Comparison of ENCODE assay signal across 18 cellular contexts in the genomic region with DNA sequence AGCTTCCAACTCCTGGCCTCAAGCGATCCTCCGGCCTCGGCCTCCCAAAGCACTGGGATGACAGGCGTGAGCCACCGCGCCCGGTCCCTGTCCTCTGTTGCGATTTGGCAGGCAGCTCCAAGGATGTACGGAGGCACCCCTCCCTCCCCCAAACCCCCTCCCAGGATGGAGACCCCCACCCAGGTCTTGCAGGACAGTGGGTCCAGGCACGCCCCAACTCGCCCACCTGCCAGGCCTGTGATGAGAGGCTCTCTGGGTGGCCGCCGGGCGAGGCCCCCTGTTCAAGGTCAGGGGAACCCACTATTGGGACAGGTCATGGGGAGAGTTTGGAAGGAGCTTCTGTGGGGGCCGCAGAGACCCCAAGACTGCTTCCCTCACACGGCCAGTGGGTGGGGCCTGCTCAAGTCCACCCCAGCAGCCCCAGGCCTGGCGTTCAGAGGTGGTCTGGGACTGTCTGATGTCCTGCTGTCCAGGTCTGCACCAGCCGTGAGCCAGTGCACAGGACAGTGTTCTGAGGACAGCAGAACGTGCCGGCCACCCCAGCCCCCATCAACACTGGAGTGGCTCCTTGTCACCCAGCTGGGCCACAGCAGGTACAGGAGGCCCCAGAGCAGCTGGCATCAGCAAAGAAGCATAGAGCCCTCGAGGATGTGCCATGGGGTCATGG. TPM values are rescaled to one million over a fixed set of nuclear protein-coding genes. Genes with fewer than 3 reads are reported as not detected.
DNase-seq lines count a peak whose midpoint lies in the region; ATAC-seq and TF ChIP-seq lines count a peak whose summit lies in the region.
"Had no signal": no experiment of that assay in that cellular context is flagged by ENCODE, and none has a peak within 500 bp of the region (broad histone marks: within the 10 kb centered on the region; RNA-seq: fewer than 3 reads in every experiment).

No MANE protein-coding gene starts in this region.

- no peaks in the 10 kb centered on the region for H3K9me3 ChIP-seq in RWPE2 (ENCODE audit: severe bottlenecking)

- no peaks in the 10 kb centered on the region for H3K27me3 ChIP-seq in RWPE2 (ENCODE audit: insufficient read depth, poor library complexity, severe bottlenecking)

- peaks cover 2% of the 10 kb centered on the region for H3K27me3 Mint-ChIP-seq in activated CD8-positive, alpha-beta T cell treated with anti-CD3 and anti-CD28 coated beads for 36 hours
- no peaks in the 10 kb centered on the region for H3K27me3 Mint-ChIP-seq in activated CD8-positive, alpha-beta T cell treated with anti-CD3 and anti-CD28 coated beads, Interleukin-2, amount 10 ng/mL, durations not matched to agents 7 days and 5 days (ENCODE audit: low read depth)
- H3K27me3 Mint-ChIP-seq in glutamatergic neuron (ENCODE audit: unreplicated experiment), result peaks cover 4% of the 10 kb centered on the region
- H3K27me3 Mint-ChIP-seq in stimulated activated naive B cell treated with anti-CD40 and anti-IgM and Interleukin-4, amounts not matched to agents 10 μg/mL and 1 μg/mL and 100 μg/mL, for 72 hours, result peaks cover 9 to 10% of the 10 kb centered on the region in 2 donors

- peaks cover 10% of the 10 kb centered on the region for H3K4me1 ChIP-seq in RWPE2 (ENCODE audit: insufficient read depth, poor library complexity, severe bottlenecking)

- no peak overlapping the region for H3K4me3 ChIP-seq in RWPE2 (ENCODE audit: severe bottlenecking)

- CTCF ChIA-PET in activated CD8-positive, alpha-beta T cell treated with anti-CD3 and anti-CD28 coated beads for 36 hours (lab: Charles Lee), result interaction anchor here (0.9 to 1.5 kb wide), 5 partner anchors 22 to 114 kb away, joined by 3 to 5 read pairs (median 4); no protein-coding TSS in a partner anchor
- CTCF ChIA-PET in activated CD8-positive, alpha-beta T cell treated with anti-CD3 and anti-CD28 coated beads, Interleukin-2, amount 10 ng/mL, durations not matched to agents 7 days and 5 days (lab: Charles Lee), result interaction anchor here (1.2 to 2.5 kb wide), 2 partner anchors 13 to 42 kb away, joined by 3 to 8 read pairs; no protein-coding TSS in a partner anchor

- H3K36me3 ChIP-seq in RWPE2 (ENCODE audit: low read depth), result no peaks in the 10 kb centered on the region

- no peaks in the 10 kb centered on the region for H3K9me3 Mint-ChIP-seq in activated CD8-positive, alpha-beta T cell treated with anti-CD3 and anti-CD28 coated beads for 36 hours
- no peaks in the 10 kb centered on the region for H3K9me3 Mint-ChIP-seq in activated CD8-positive, alpha-beta T cell treated with anti-CD3 and anti-CD28 coated beads, Interleukin-2, amount 10 ng/mL, durations not matched to agents 7 days and 5 days (ENCODE audit: insufficient read depth)
- peaks cover 7% of the 10 kb centered on the region for H3K9me3 Mint-ChIP-seq in glutamatergic neuron (ENCODE audit: unreplicated experiment)
- no peaks in the 10 kb centered on the region for H3K9me3 Mint-ChIP-seq in stimulated activated effector memory CD8-positive, alpha-beta T cell treated with anti-CD3 and anti-CD28 coated beads, Interleukin-12 subunit alpha, Interleukin-12 subunit beta, amount 100 ng/mL, for 72 hours
- no peaks in the 10 kb centered on the region for H3K9me3 Mint-ChIP-seq in stimulated activated naive B cell treated with anti-CD40 and anti-IgM and Interleukin-4, amounts not matched to agents 10 μg/mL and 1 μg/mL and 100 μg/mL, for 72 hours

- peak overlapping the region; percentile 42 for H3K4me3 Mint-ChIP-seq in activated CD8-positive, alpha-beta T cell treated with anti-CD3 and anti-CD28 coated beads for 36 hours
- no peak overlapping the region for H3K4me3 Mint-ChIP-seq in activated CD8-positive, alpha-beta T cell treated with anti-CD3 and anti-CD28 coated beads, Interleukin-2, amount 10 ng/mL, durations not matched to agents 7 days and 5 days
- no peak overlapping the region for H3K4me3 Mint-ChIP-seq in glutamatergic neuron (ENCODE audit: unreplicated experiment)
- peak overlapping the region; percentile 55 for H3K4me3 Mint-ChIP-seq in stimulated activated effector memory CD8-positive, alpha-beta T cell treated with anti-CD3 and anti-CD28 coated beads, Interleukin-12 subunit alpha, Interleukin-12 subunit beta, amount 100 ng/mL, for 72 hours
- peak overlapping the region in 1 of 2 donors; percentile 64 for H3K4me3 Mint-ChIP-seq in stimulated activated naive B cell treated with anti-CD40 and anti-IgM and Interleukin-4, amounts not matched to agents 10 μg/mL and 1 μg/mL and 100 μg/mL, for 72 hours

- H3K4me1 Mint-ChIP-seq in activated CD8-positive, alpha-beta T cell treated with anti-CD3 and anti-CD28 coated beads for 36 hours (ENCODE audit: low read depth), result peaks cover 21% of the 10 kb centered on the region
- peaks cover 17% of the 10 kb centered on the region for H3K4me1 Mint-ChIP-seq in activated CD8-positive, alpha-beta T cell treated with anti-CD3 and anti-CD28 coated beads, Interleukin-2, amount 10 ng/mL, durations not matched to agents 7 days and 5 days (ENCODE audit: low read depth)
- peaks cover 2% of the 10 kb centered on the region for H3K4me1 Mint-ChIP-seq in glutamatergic neuron (ENCODE audit: low read depth, unreplicated experiment)
- H3K4me1 Mint-ChIP-seq in stimulated activated effector memory CD8-positive, alpha-beta T cell treated with anti-CD3 and anti-CD28 coated beads, Interleukin-12 subunit alpha, Interleukin-12 subunit beta, amount 100 ng/mL, for 72 hours, result peaks cover 43% of the 10 kb centered on the region
- H3K4me1 Mint-ChIP-seq in stimulated activated naive B cell treated with anti-CD40 and anti-IgM and Interleukin-4, amounts not matched to agents 10 μg/mL and 1 μg/mL and 100 μg/mL, for 72 hours, result peaks cover 22 to 26% of the 10 kb centered on the region in 2 donors

- DNase-seq in activated CD8-positive, alpha-beta T cell treated with anti-CD3 and anti-CD28 coated beads for 36 hours, result no peak
- DNase-seq in activated CD8-positive, alpha-beta T cell treated with anti-CD3 and anti-CD28 coated beads, Interleukin-2, amount 10 ng/mL, durations not matched to agents 7 days and 5 days, result no peak
- DNase-seq in RWPE2 (ENCODE audit: low spot score), result peak; percentile 60
- peak; percentile 17 for DNase-seq in glutamatergic neuron
- DNase-seq in stimulated activated effector memory CD8-positive, alpha-beta T cell treated with anti-CD3 and anti-CD28 coated beads, Interleukin-12 subunit alpha, Interleukin-12 subunit beta, amount 100 ng/mL, for 72 hours (ENCODE audit: low spot score in 2 of 2), result no peak
- DNase-seq in stimulated activated naive B cell treated with anti-CD40 and anti-IgM and Interleukin-4, amounts not matched to agents 10 μg/mL and 1 μg/mL and 100 μg/mL, for 72 hours, result no peak
- DNase-seq: activated naive CD4-positive, alpha-beta T cell treated with anti-CD3 and anti-CD28 coated beads, Interleukin-2, amount 50 U/mL, for 16 hours; effector CD8-positive, alpha-beta T cell; hypothalamus; NCI-H1105; NCI-H82; stimulated activated naive CD8-positive, alpha-beta T cell treated with anti-CD3 and anti-CD28 coated beads, Interleukin-15, Interleukin-2, amounts not matched to agents 100 U/mL and 50 U/mL, for 24 hours; SW 1271 had no signal

- no peak overlapping the region for H3K27ac ChIP-seq in RWPE2 (ENCODE audit: poor library complexity, severe bottlenecking)
- H3K27ac ChIP-seq: KMS-11 had no signal

- peaks cover 15% of the 10 kb centered on the region for H3K36me3 Mint-ChIP-seq in activated CD8-positive, alpha-beta T cell treated with anti-CD3 and anti-CD28 coated beads for 36 hours (ENCODE audit: low read depth)
- H3K36me3 Mint-ChIP-seq in activated CD8-positive, alpha-beta T cell treated with anti-CD3 and anti-CD28 coated beads, Interleukin-2, amount 10 ng/mL, durations not matched to agents 7 days and 5 days (ENCODE audit: low read depth), result no peaks in the 10 kb centered on the region
- no peaks in the 10 kb centered on the region for H3K36me3 Mint-ChIP-seq in glutamatergic neuron (ENCODE audit: unreplicated experiment)
- H3K36me3 Mint-ChIP-seq in stimulated activated effector memory CD8-positive, alpha-beta T cell treated with anti-CD3 and anti-CD28 coated beads, Interleukin-12 subunit alpha, Interleukin-12 subunit beta, amount 100 ng/mL, for 72 hours, result peaks cover 37% of the 10 kb centered on the region
- peaks cover 27 to 41% of the 10 kb centered on the region in 2 donors for H3K36me3 Mint-ChIP-seq in stimulated activated naive B cell treated with anti-CD40 and anti-IgM and Interleukin-4, amounts not matched to agents 10 μg/mL and 1 μg/mL and 100 μg/mL, for 72 hours

- intact Hi-C loops in activated CD8-positive, alpha-beta T cell treated with anti-CD3 and anti-CD28 coated beads for 36 hours (cut with micrococcal nuclease), result no loop called here

- no peak overlapping the region for H3K27ac Mint-ChIP-seq in activated CD8-positive, alpha-beta T cell treated with anti-CD3 and anti-CD28 coated beads for 36 hours
- no peak overlapping the region for H3K27ac Mint-ChIP-seq in activated CD8-positive, alpha-beta T cell treated with anti-CD3 and anti-CD28 coated beads, Interleukin-2, amount 10 ng/mL, durations not matched to agents 7 days and 5 days
- H3K27ac Mint-ChIP-seq in glutamatergic neuron (ENCODE audit: unreplicated experiment), result no peak overlapping the region
- no peak overlapping the region for H3K27ac Mint-ChIP-seq in stimulated activated effector memory CD8-positive, alpha-beta T cell treated with anti-CD3 and anti-CD28 coated beads, Interleukin-12 subunit alpha, Interleukin-12 subunit beta, amount 100 ng/mL, for 72 hours
- no peak overlapping the region for H3K27ac Mint-ChIP-seq in stimulated activated naive B cell treated with anti-CD40 and anti-IgM and Interleukin-4, amounts not matched to agents 10 μg/mL and 1 μg/mL and 100 μg/mL, for 72 hours

- ATAC-seq in activated CD8-positive, alpha-beta T cell treated with anti-CD3 and anti-CD28 coated beads for 36 hours, result no peak
- ATAC-seq in activated CD8-positive, alpha-beta T cell treated with anti-CD3 and anti-CD28 coated beads, Interleukin-2, amount 10 ng/mL, durations not matched to agents 7 days and 5 days, result no peak
- ATAC-seq in RWPE2 (ENCODE audit: low read depth) (no peak), HG02885 (IDR thresholded peaks at IDR 0.05; ENCODE audit: poor library complexity, unreplicated experiment) (no peak), GM21528 (IDR thresholded peaks at IDR 0.05; ENCODE audit: low FRiP score, unreplicated experiment) (no peak)
- no peak for ATAC-seq in stimulated activated effector memory CD8-positive, alpha-beta T cell treated with anti-CD3 and anti-CD28 coated beads, Interleukin-12 subunit alpha, Interleukin-12 subunit beta, amount 100 ng/mL, for 72 hours
- ATAC-seq in stimulated activated naive B cell treated with anti-CD40 and anti-IgM and Interleukin-4, amounts not matched to agents 10 μg/mL and 1 μg/mL and 100 μg/mL, for 72 hours (replicated peaks), result no peak
- ATAC-seq: stimulated activated naive CD8-positive, alpha-beta T cell treated with anti-CD3 and anti-CD28 coated beads, Interleukin-15, Interleukin-2, amounts not matched to agents 100 U/mL and 50 U/mL, for 24 hours had no signal

- no peak for TF ChIP-seq CTCF in activated CD8-positive, alpha-beta T cell treated with anti-CD3 and anti-CD28 coated beads for 36 hours (IDR thresholded peaks at IDR 0.05)
- TF ChIP-seq CTCF in RWPE2 (IDR thresholded peaks at IDR 0.05; ENCODE audit: poor library complexity, severe bottlenecking) (no peak), glutamatergic neuron (IDR thresholded peaks at IDR 0.05; ENCODE audit: partially characterized antibody, unreplicated experiment) (no peak)

- POLR2A ChIA-PET in activated CD8-positive, alpha-beta T cell treated with anti-CD3 and anti-CD28 coated beads for 36 hours (lab: Charles Lee), result interaction anchor here (0.6 to 1.8 kb wide), 7 partner anchors 11 to 135 kb away, joined by 3 to 5 read pairs (median 3); no protein-coding TSS in a partner anchor
- POLR2A ChIA-PET in activated CD8-positive, alpha-beta T cell treated with anti-CD3 and anti-CD28 coated beads, Interleukin-2, amount 10 ng/mL, durations not matched to agents 7 days and 5 days (lab: Charles Lee), result interaction anchor here (1.3 to 2.9 kb wide), 2 partner anchors 27 to 29 kb away, joined by 3 to 10 read pairs; no protein-coding TSS in a partner anchor

RNA-seq across cellular contexts. Expression of a gene that starts 2.5 kb away (rescaled TPM):
- 10 to 100 TPM; 34.6 to 40.9 TPM for total RNA-seq in activated CD8-positive, alpha-beta T cell treated with anti-CD3 and anti-CD28 coated beads for 36 hours
- total RNA-seq in activated CD8-positive, alpha-beta T cell treated with anti-CD3 and anti-CD28 coated beads, Interleukin-2, amount 10 ng/mL, durations not matched to agents 7 days and 5 days, result 10 to 100 TPM; 24.2 to 28.6 TPM
- 61.1 TPM for total RNA-seq in glutamatergic neuron (ENCODE audit: unreplicated experiment)

RNA-seq across cellular contexts. Expression of a gene that starts 23.3 kb away (rescaled TPM):
- 10 to 100 TPM; 15.5 to 18.0 TPM for total RNA-seq in activated CD8-positive, alpha-beta T cell treated with anti-CD3 and anti-CD28 coated beads for 36 hours
- total RNA-seq in activated CD8-positive, alpha-beta T cell treated with anti-CD3 and anti-CD28 coated beads, Interleukin-2, amount 10 ng/mL, durations not matched to agents 7 days and 5 days, result 10 to 100 TPM; 16.8 to 18.2 TPM
- 18.4 TPM for total RNA-seq in glutamatergic neuron (ENCODE audit: unreplicated experiment)

RNA-seq across cellular contexts. Expression of a gene that starts 31.0 kb away (rescaled TPM):
- total RNA-seq in activated CD8-positive, alpha-beta T cell treated with anti-CD3 and anti-CD28 coated beads for 36 hours, result not detected
- total RNA-seq in activated CD8-positive, alpha-beta T cell treated with anti-CD3 and anti-CD28 coated beads, Interleukin-2, amount 10 ng/mL, durations not matched to agents 7 days and 5 days, result not detected
- 1.3 TPM for total RNA-seq in glutamatergic neuron (ENCODE audit: unreplicated experiment)
- total RNA-seq: A673; activated CD8-positive, alpha-beta memory T cell treated with anti-CD3 and anti-CD28 coated beads for 36 hours had no signal

Comparison
In these comparisons a context has a peak if more than half of its experiments do, and no peak if none do; other contexts are left out.
1. H3K4me3 Mint-ChIP-seq: peak in activated CD8-positive, alpha-beta T cell treated with anti-CD3 and anti-CD28 coated beads for 36 hours (single experiment) and stimulated activated effector memory CD8-positive, alpha-beta T cell treated with anti-CD3 and anti-CD28 coated beads, Interleukin-12 subunit alpha, Interleukin-12 subunit beta, amount 100 ng/mL, for 72 hours (single experiment); none in activated CD8-positive, alpha-beta T cell treated with anti-CD3 and anti-CD28 coated beads, Interleukin-2, amount 10 ng/mL, durations not matched to agents 7 days and 5 days (single experiment) and glutamatergic neuron (single experiment).
2. DNase-seq: peak in RWPE2 (single experiment) and glutamatergic neuron (single experiment); none in activated CD8-positive, alpha-beta T cell treated with anti-CD3 and anti-CD28 coated beads for 36 hours (single experiment), activated CD8-positive, alpha-beta T cell treated with anti-CD3 and anti-CD28 coated beads, Interleukin-2, amount 10 ng/mL, durations not matched to agents 7 days and 5 days (single experiment), stimulated activated effector memory CD8-positive, alpha-beta T cell treated with anti-CD3 and anti-CD28 coated beads, Interleukin-12 subunit alpha, Interleukin-12 subunit beta, amount 100 ng/mL, for 72 hours (0 of 2) and stimulated activated naive B cell treated with anti-CD40 and anti-IgM and Interleukin-4, amounts not matched to agents 10 μg/mL and 1 μg/mL and 100 μg/mL, for 72 hours (single experiment).